ENCODE assay signal across 8 cellular contexts in genomic region chr12:2291182-2291832, GRCh38.
DNase-seq lines count a peak whose midpoint lies in the region; ATAC-seq, FAIRE-seq and TF ChIP-seq lines count a peak whose summit lies in the region.

No MANE protein-coding gene starts in this region.

- TF ChIP-seq POLR2A in H1 (IDR thresholded peaks at IDR 0.05; ENCODE audit: control extremely low read depth in 1 of 2, low read depth in 2 of 2, low read length in 2 of 2) = no peak

- H3K36me3 ChIP-seq in RWPE2 (ENCODE audit: low read depth) (no peaks in the 10 kb centered on the region), H1 (ENCODE audit: control insufficient read depth in 2 of 4, insufficient read depth in 4 of 4, low read length in 3 of 4) (no peaks in the 10 kb centered on the region)

- H3K4me3 Mint-ChIP-seq in neural crest cell = no peak overlapping the region

- no peak overlapping the region for H3K14ac ChIP-seq in H1 (ENCODE audit: insufficient read length)

- H3K4me2 ChIP-seq in H1 (ENCODE audit: insufficient read depth in 1 of 2, low read depth in 2 of 2, low read length in 2 of 2) = no peak overlapping the region

- H4K5ac ChIP-seq in H1 (ENCODE audit: insufficient read length, low read depth, low read length) = no peak overlapping the region

- H3K4me1 ChIP-seq in RWPE2 (ENCODE audit: insufficient read depth, poor library complexity, severe bottlenecking) = no peaks in the 10 kb centered on the region
- peaks cover 3 to 7% (median 3%) of the 10 kb centered on the region in 4 experiments for H3K4me1 ChIP-seq in H1 (replicated peaks in 1 of 4; ENCODE audit: control insufficient read depth in 3 of 4, insufficient read depth in 4 of 4, low read length in 3 of 4)

- H3K36me3 Mint-ChIP-seq in neural crest cell (ENCODE audit: low read depth) = no peaks in the 10 kb centered on the region

- no peak overlapping the region for H3K9ac ChIP-seq in H1 (replicated peaks in 1 of 4; ENCODE audit: extremely low read depth in 1 of 4, low read depth in 3 of 4, low read length in 3 of 4)

- peaks cover 30% of the 10 kb centered on the region for H3K4me1 Mint-ChIP-seq in neural crest cell

- no peaks in the 10 kb centered on the region for H3K79me1 ChIP-seq in H1 (ENCODE audit: low read depth, low read length)

- no peak overlapping the region for H2BK15ac ChIP-seq in H1 (ENCODE audit: low read length)

- TF ChIP-seq CTCF in RWPE2 (IDR thresholded peaks at IDR 0.05; ENCODE audit: poor library complexity, severe bottlenecking) (peak; percentile 74), H1 (IDR thresholded peaks at IDR 0.05; ENCODE audit: control extremely low read depth in 1 of 3, insufficient read depth in 1 of 3, low read depth in 1 of 3, low read length in 3 of 3) (peak; percentile 56 to 84 (median 76)), neural crest cell (conservative IDR thresholded peaks at IDR 0.05) (peak; percentile 88)

- H4K8ac ChIP-seq in H1 (ENCODE audit: extremely low read depth, insufficient read depth, low read length) = no peak overlapping the region

- CTCF ChIA-PET in H1 (lab: Charles Lee; ENCODE audit: partially characterized antibody) = interaction anchor here (0.6 to 13.0 kb wide), 57 partner anchors 9 to 1624 kb away, joined by 3 to 252 read pairs (median 4); partner anchors contain the start of gene CACNA1C

- H3K79me2 ChIP-seq in H1 (ENCODE audit: control insufficient read depth in 1 of 2, insufficient read depth in 2 of 2, low read length in 2 of 2) = no peaks in the 10 kb centered on the region

- DNase-seq in NCI-H2107 treated with DMSO at 0.1 percent for 48 hours (lab: John Stamatoyannopoulos, UW; ENCODE audit: unreplicated experiment) (peak; percentile 15), NCI-H2107 (lab: John Stamatoyannopoulos, UW) (no peak), HK-2 (ENCODE audit: unreplicated experiment) (peak; percentile 16), RWPE2 (ENCODE audit: low spot score) (no peak), H1 (ENCODE audit: low read depth in 1 of 2, low spot score in 2 of 2) (peak in 1 of 2 experiments; percentile 79), neural crest cell (ENCODE audit: low read depth, low spot score) (peak; percentile 36)

- no peaks in the 10 kb centered on the region for H3K23me2 ChIP-seq in H1 (ENCODE audit: low read depth, low read length)

- TF ChIP-seq RAD21 in H1 (IDR thresholded peaks at IDR 0.05 in 1 of 2, conservative IDR thresholded peaks at IDR 0.05 in 1 of 2; ENCODE audit: low read depth in 2 of 2, low read length in 2 of 2) = peak; percentile 64 to 74

- no peak overlapping the region for H3K27ac Mint-ChIP-seq in neural crest cell (ENCODE audit: unreplicated experiment)

- FAIRE-seq in H1 (lab: Jason Lieb, UNC) = peak; percentile 79

- POLR2A ChIA-PET in H1 (lab: Charles Lee; ENCODE audit: partially characterized antibody) = interaction anchor here (0.9 kb wide), 1 partner anchor 234 kb away, joined by 4 read pairs; no protein-coding TSS in a partner anchor

- H2AFZ ChIP-seq in H1 (ENCODE audit: low read length) = no peak overlapping the region

- no peak overlapping the region for H3K18ac ChIP-seq in H1 (ENCODE audit: extremely low read depth, low read length)

- H3K9me3 Mint-ChIP-seq in neural crest cell = no peaks in the 10 kb centered on the region

- H2BK120ac ChIP-seq in H1 (replicated peaks; ENCODE audit: low read depth, low read length) = no peak overlapping the region

- H2BK12ac ChIP-seq in H1 (ENCODE audit: low read depth, low read length) = no peak overlapping the region

- no peaks in the 10 kb centered on the region for H4K20me1 ChIP-seq in H1 (replicated peaks in 1 of 2; ENCODE audit: control insufficient read depth in 1 of 2, insufficient read depth in 2 of 2, low read length in 2 of 2)

- H4K91ac ChIP-seq in H1 (replicated peaks; ENCODE audit: insufficient read length, low read length) = no peak overlapping the region

- H2AK5ac ChIP-seq in H1 (ENCODE audit: low read depth, low read length) = no peak overlapping the region

- H2BK5ac ChIP-seq in H1 (ENCODE audit: low read depth, low read length) = no peak overlapping the region

- H3K56ac ChIP-seq in H1 (replicated peaks; ENCODE audit: insufficient read length, low read depth, low read length) = no peak overlapping the region

- H3K27me3 Mint-ChIP-seq in neural crest cell (ENCODE audit: low read depth) = no peaks in the 10 kb centered on the region

- WGBS in H1 (ENCODE audit: extremely low coverage in 1 of 2, insufficient coverage in 1 of 2, insufficient read length in 1 of 2, insufficient replicate concordance in 2 of 2, low coverage in 1 of 2, low lambda C conversion rate in 2 of 2, missing lambda C conversion rate in 1 of 2), 2 experiments = 61% methylated on average over 15 of the region's 15 CpGs; no CpG with 5 or more reads in 1 of the 2 experiments

- no peak overlapping the region for H2BK20ac ChIP-seq in H1 (ENCODE audit: low read length)

- ATAC-seq in RWPE2 (ENCODE audit: low read depth) = peak; percentile 45; the same call in 2 of the 3 replicates
- ATAC-seq in HG03175 (IDR thresholded peaks at IDR 0.05; ENCODE audit: unreplicated experiment) = no peak
- ATAC-seq in HG03280 (IDR thresholded peaks at IDR 0.05; ENCODE audit: unreplicated experiment) = no peak

- no peak overlapping the region for H3K27ac ChIP-seq in RWPE2 (ENCODE audit: poor library complexity, severe bottlenecking)
- H3K27ac ChIP-seq in H1 (ENCODE audit: low read depth, low read length) = no peak overlapping the region

- TF ChIP-seq EP300 in H1 (IDR thresholded peaks at IDR 0.05; ENCODE audit: borderline replicate concordance in 1 of 2, low read depth in 2 of 2, low read length in 2 of 2) = no peak

- H3K4ac ChIP-seq in H1 (replicated peaks; ENCODE audit: insufficient read length, low read depth, low read length) = no peak overlapping the region

- H3K9me3 ChIP-seq in RWPE2 (ENCODE audit: severe bottlenecking) = no peaks in the 10 kb centered on the region
- no peaks in the 10 kb centered on the region for H3K9me3 ChIP-seq in H1 (ENCODE audit: insufficient read depth in 2 of 2, low read depth in 1 of 2, low read length in 1 of 2)

- H3K27me3 ChIP-seq in RWPE2 (ENCODE audit: insufficient read depth, poor library complexity, severe bottlenecking) = peaks cover 4% of the 10 kb centered on the region
- no peaks in the 10 kb centered on the region for H3K27me3 ChIP-seq in H1 (replicated peaks in 1 of 4; ENCODE audit: control insufficient read depth in 3 of 4, extremely low read depth in 1 of 4, insufficient read depth in 3 of 4, low read length in 3 of 4)

- H3K4me3 ChIP-seq in RWPE2 (ENCODE audit: severe bottlenecking) = no peak overlapping the region
- H3K4me3 ChIP-seq in H1 (ENCODE audit: extremely low read depth in 1 of 4, insufficient read depth in 2 of 4, low read depth in 3 of 4, low read length in 4 of 4) = no peak overlapping the region

- H3K23ac ChIP-seq in H1 (ENCODE audit: insufficient read length) = no peak overlapping the region

TF ChIP-seq in H1, 55 proteins besides CTCF, POLR2A, EP300 and RAD21:
- TF ChIP-seq E2F6 (IDR thresholded peaks at IDR 0.05) = peak; percentile 45; the same call in 1 of the 2 replicates
- TF ChIP-seq YY1 (IDR thresholded peaks at IDR 0.05; ENCODE audit: low read depth, low read length) = peak; percentile 85
- TF ChIP-seq SP2 (IDR thresholded peaks at IDR 0.05; ENCODE audit: low read length) = no peak
- no peak for TF ChIP-seq HDAC6 (IDR thresholded peaks at IDR 0.05; ENCODE audit: low read depth, low read length)
- no peak for TF ChIP-seq CHD2 (IDR thresholded peaks at IDR 0.05; ENCODE audit: low read length)
- no peak for TF ChIP-seq SP4 (IDR thresholded peaks at IDR 0.05; ENCODE audit: low read length)
- TF ChIP-seq NANOG (IDR thresholded peaks at IDR 0.05; ENCODE audit: insufficient read depth, low read depth, low read length, poor library complexity, severe bottlenecking) = no peak
TF ChIP-seq in H1: peak in this region for 2.

Comparison
In these comparisons a context has a peak if more than half of its experiments do, and no peak if none do; other contexts are left out.
1. DNase-seq: peak in NCI-H2107 treated with DMSO at 0.1 percent for 48 hours (single experiment), HK-2 (single experiment) and neural crest cell (single experiment); none in NCI-H2107 (single experiment) and RWPE2 (single experiment).
2. Peak in every context shown above with its lines, with median percentiles within 50 percentile points of each other: CTCF ChIP-seq.